Comparison of ENCODE assay signal across 21 cellular contexts in genomic region chr12:65184858-65185229, GRCh38.
"Had no signal": no experiment of that assay in that cellular context is flagged by ENCODE, and none has a peak within 500 bp of the region (broad histone marks: within the 10 kb centered on the region; RNA-seq: fewer than 3 reads in every experiment).

No MANE protein-coding gene starts in this region.

- H3K4me3 Mint-ChIP-seq: activated CD4-positive, alpha-beta memory T cell treated with anti-CD3 and anti-CD28 coated beads for 36 hours; activated CD8-positive, alpha-beta memory T cell treated with anti-CD3 and anti-CD28 coated beads, Interleukin-2, amount 10 ng/mL, durations not matched to agents 7 days and 5 days; neural progenitor cell; T-helper 1 cell treated with Interleukin-12 subunit alpha and Interleukin-12 subunit beta and Interleukin-4 antibody, amounts not matched to agents 30 μg/mL and 1 μg/mL, for 36 hours had no signal

- DNase-seq: activated CD4-positive, alpha-beta memory T cell treated with anti-CD3 and anti-CD28 coated beads for 36 hours; activated CD4-positive, alpha-beta T cell treated with anti-CD3 and anti-CD28 coated beads for 48 hours; activated CD8-positive, alpha-beta memory T cell treated with anti-CD3 and anti-CD28 coated beads, Interleukin-2, amount 10 ng/mL, durations not matched to agents 7 days and 5 days; activated T-cell treated with anti-CD3 and anti-CD28 coated beads for 4 hours; amygdala; heart right ventricle; left colon; mesenchymal stem cell; retina; stimulated activated CD4-positive, alpha-beta T cell treated with anti-CD3 and anti-CD28 coated beads, Interleukin-4, amount 100 ng/mL, for 1 hour; stimulated activated naive CD8-positive, alpha-beta T cell treated with anti-CD3 and anti-CD28 coated beads, Interleukin-15, Interleukin-2, amounts not matched to agents 100 U/mL and 50 U/mL, for 24 hours; substantia nigra; thyroid gland; upper lobe of right lung had no signal

- H3K27me3 Mint-ChIP-seq: activated CD4-positive, alpha-beta memory T cell treated with anti-CD3 and anti-CD28 coated beads for 36 hours; activated CD8-positive, alpha-beta memory T cell treated with anti-CD3 and anti-CD28 coated beads, Interleukin-2, amount 10 ng/mL, durations not matched to agents 7 days and 5 days; progenitor cell of endocrine pancreas had no signal

- FAIRE-seq: bronchial epithelial cell, endometrium, keratinocyte had no signal

- ATAC-seq: activated CD8-positive, alpha-beta memory T cell treated with anti-CD3 and anti-CD28 coated beads, Interleukin-2, amount 10 ng/mL, durations not matched to agents 7 days and 5 days; activated naive CD4-positive, alpha-beta T cell treated with anti-CD3 and anti-CD28 coated beads, Interleukin-2, amount 50 U/mL, for 72 hours; heart right ventricle; left colon; stimulated activated naive CD8-positive, alpha-beta T cell treated with anti-CD3 and anti-CD28 coated beads, Interleukin-15, Interleukin-2, amounts not matched to agents 100 U/mL and 50 U/mL, for 24 hours; upper lobe of right lung had no signal

- H3K4me1 Mint-ChIP-seq: neural progenitor cell had no signal

- H3K27ac Mint-ChIP-seq: activated CD4-positive, alpha-beta memory T cell treated with anti-CD3 and anti-CD28 coated beads for 36 hours; activated CD8-positive, alpha-beta memory T cell treated with anti-CD3 and anti-CD28 coated beads, Interleukin-2, amount 10 ng/mL, durations not matched to agents 7 days and 5 days; neural progenitor cell; progenitor cell of endocrine pancreas; T-helper 1 cell treated with Interleukin-12 subunit alpha and Interleukin-12 subunit beta and Interleukin-4 antibody, amounts not matched to agents 30 μg/mL and 1 μg/mL, for 36 hours had no signal

- H3K9me3 Mint-ChIP-seq: activated CD4-positive, alpha-beta memory T cell treated with anti-CD3 and anti-CD28 coated beads for 36 hours; activated naive CD4-positive, alpha-beta T cell treated with anti-CD3 and anti-CD28 coated beads, Interleukin-2, amount 50 U/mL, for 72 hours; neural progenitor cell; T-helper 1 cell treated with Interleukin-12 subunit alpha and Interleukin-12 subunit beta and Interleukin-4 antibody, amounts not matched to agents 30 μg/mL and 1 μg/mL, for 36 hours had no signal
